In genomic region chr19:55279773-55280643, GRCh38 we compare ENCODE assay signal across 1 cellular context.
A peak's percentile ranks its signal among the peaks of the same experiment; 100 is the strongest.
TF ChIP-seq lines count a peak whose summit lies in the region.

TSS of gene HSPBP1 (minus strand) at chr19:55280110. CDS start at chr19:55279608, 502 bp downstream.

TF ChIP-seq in HepG2, 621 proteins besides CTCF, POLR2A, EP300 and RAD21 (continued from another document and continues in another):
- TF ChIP-seq MAX (IDR thresholded peaks at IDR 0.05) (peak; percentile 88), MXD4 (CRISPR knock-in tag; IDR thresholded peaks at IDR 0.05) (peak; percentile 86), STAT5B (CRISPR knock-in tag; IDR thresholded peaks at IDR 0.05) (no peak), RBM22 (optimal IDR thresholded peaks at IDR 0.05; ENCODE audit: low read length) (peak; percentile 66), RBFOX2 (IDR thresholded peaks at IDR 0.05; ENCODE audit: low read depth, low read length) (peak; percentile 74), ELF1 (CRISPR knock-in tag; IDR thresholded peaks at IDR 0.05) (peak; percentile 89), ZNF317 (CRISPR knock-in tag; IDR thresholded peaks at IDR 0.05) (0 out of 2 replicates have a peak, but pooled peaks have one; percentile 35), KDM2A (CRISPR knock-in tag; IDR thresholded peaks at IDR 0.05; ENCODE audit: borderline replicate concordance, low read depth) (peak; percentile 68; the same call in 1 of the 2 replicates), NFKB2 (CRISPR knock-in tag; IDR thresholded peaks at IDR 0.05; ENCODE audit: borderline replicate concordance) (no peak), ZNF432 (CRISPR knock-in tag; IDR thresholded peaks at IDR 0.05; ENCODE audit: borderline replicate concordance) (no peak), GABPB1 (CRISPR knock-in tag; IDR thresholded peaks at IDR 0.05) (peak; percentile 98), RXRA (CRISPR knock-in tag; IDR thresholded peaks at IDR 0.05) (peak; percentile 29; the same call in 1 of the 2 replicates), YY1 (IDR thresholded peaks at IDR 0.05; ENCODE audit: insufficient read depth, insufficient replicate concordance, low read depth, low read length) (peak; percentile 99), ZBED4 (CRISPR knock-in tag; IDR thresholded peaks at IDR 0.05; ENCODE audit: borderline replicate concordance) (no peak), GMEB1 (CRISPR knock-in tag; IDR thresholded peaks at IDR 0.05; ENCODE audit: borderline replicate concordance) (peak; percentile 86), GMEB2 (CRISPR knock-in tag; IDR thresholded peaks at IDR 0.05; ENCODE audit: low read depth) (0 out of 2 replicates have a peak, but pooled peaks have one; percentile 36), KLF12 (CRISPR knock-in tag; IDR thresholded peaks at IDR 0.05; ENCODE audit: borderline replicate concordance) (0 out of 2 replicates have a peak, but pooled peaks have one; percentile 52), ZNF512 (CRISPR knock-in tag; IDR thresholded peaks at IDR 0.05) (no peak), ATF7 (IDR thresholded peaks at IDR 0.05) (no peak), ATF7 (CRISPR knock-in tag; IDR thresholded peaks at IDR 0.05) (no peak), ZNF788 (CRISPR knock-in tag; IDR thresholded peaks at IDR 0.05; ENCODE audit: borderline replicate concordance) (peak; percentile 71; the same call in 1 of the 2 replicates), ATF7-NPFF (CRISPR knock-in tag; IDR thresholded peaks at IDR 0.05; ENCODE audit: low read depth) (0 out of 2 replicates have a peak, but pooled peaks have one; percentile 53), TARDBP (CRISPR knock-in tag; IDR thresholded peaks at IDR 0.05) (peak; percentile 61; the same call in 1 of the 2 replicates), ZNF740 (CRISPR knock-in tag; IDR thresholded peaks at IDR 0.05) (no peak; the same call in 1 of the 2 replicates), SP4 (CRISPR knock-in tag; IDR thresholded peaks at IDR 0.05) (peak; percentile 95), ZNF253 (CRISPR knock-in tag; IDR thresholded peaks at IDR 0.05; ENCODE audit: borderline replicate concordance) (no peak), HDAC2 (CRISPR knock-in tag; IDR thresholded peaks at IDR 0.05) (no peak; the same call in 1 of the 2 replicates), FUBP1 (CRISPR knock-in tag; IDR thresholded peaks at IDR 0.05; ENCODE audit: borderline replicate concordance) (no peak), ZNF878 (CRISPR knock-in tag; IDR thresholded peaks at IDR 0.05) (0 out of 2 replicates have a peak, but pooled peaks have one; percentile 12), ZNF282 (IDR thresholded peaks at IDR 0.05; ENCODE audit: partially characterized antibody) (no peak), RFXANK (CRISPR knock-in tag; IDR thresholded peaks at IDR 0.05) (no peak), NFRKB (IDR thresholded peaks at IDR 0.05) (0 out of 2 replicates have a peak, but pooled peaks have one; percentile 34), ATF1 (CRISPR knock-in tag; IDR thresholded peaks at IDR 0.05) (peak; percentile 91), IKZF5 (CRISPR knock-in tag; IDR thresholded peaks at IDR 0.05) (peak; percentile 81), HIVEP1 (CRISPR knock-in tag; IDR thresholded peaks at IDR 0.05) (peak; percentile 72; the same call in 1 of the 2 replicates), ZNF747 (CRISPR knock-in tag; IDR thresholded peaks at IDR 0.05; ENCODE audit: borderline replicate concordance) (peak; percentile 89; the same call in 1 of the 2 replicates), NFYB (CRISPR knock-in tag; IDR thresholded peaks at IDR 0.05) (peak; percentile 33; the same call in 1 of the 2 replicates), ARID5B (CRISPR knock-in tag; IDR thresholded peaks at IDR 0.05) (0 out of 2 replicates have a peak, but pooled peaks have one; percentile 18), ZBTB14 (CRISPR knock-in tag; IDR thresholded peaks at IDR 0.05) (no peak), ELK4 (CRISPR knock-in tag; IDR thresholded peaks at IDR 0.05; ENCODE audit: borderline replicate concordance) (no peak), ZSCAN29 (CRISPR knock-in tag; conservative IDR thresholded peaks at IDR 0.05) (no peak), FOXK2 (IDR thresholded peaks at IDR 0.05) (peak; percentile 55; the same call in 1 of the 2 replicates), GABPA (IDR thresholded peaks at IDR 0.05; ENCODE audit: low read depth, low read length) (peak; percentile 99), GABPA (CRISPR knock-in tag; IDR thresholded peaks at IDR 0.05; ENCODE audit: low read depth) (peak; percentile 99)
